Comparison of ENCODE assay signal across 1 cellular context in genomic region chr9:95099321-95100070, GRCh38.
TF ChIP-seq lines count a peak whose summit lies in the region.

No MANE protein-coding gene starts in this region.

TF ChIP-seq in IMR-90, 13 proteins besides CTCF, POLR2A, EP300 and RAD21:
- TF ChIP-seq MAZ (IDR thresholded peaks at IDR 0.05; ENCODE audit: borderline replicate concordance, low read depth, low read length) (no peak), SMC3 (IDR thresholded peaks at IDR 0.05; ENCODE audit: low read depth, low read length) (no peak)
